In genomic region chr17:51260237-51260959, GRCh38 we compare ENCODE assay signal across 8 cellular contexts. TPM values are rescaled to one million over a fixed set of nuclear protein-coding genes. Genes with fewer than 3 reads are reported as not detected.
A peak's percentile ranks its signal among the peaks of the same experiment; 100 is the strongest.
DNase-seq lines count a peak whose midpoint lies in the region; ATAC-seq, FAIRE-seq and TF ChIP-seq lines count a peak whose summit lies in the region.

Gene UTP18, plus strand, starts transcription at chr17:51260546. Its CDS starts 39 bp downstream, at chr17:51260585.

- FAIRE-seq in small intestine (lab: Jason Lieb, UNC) = no peak

- peaks cover 91% of the 10 kb centered on the region for H3K79me2 ChIP-seq in mammary epithelial cell (ENCODE audit: insufficient read depth, low read length)

- dilution Hi-C loops in mammary epithelial cell (cut with HindIII; ENCODE audit: low sequenced_read_pairs) = no loop called here

- H3K4me3 ChIP-seq in WERI-Rb-1 (ENCODE audit: low read depth, low read length) = peak within 1 kb of the TSS; percentile 93
- H3K4me3 ChIP-seq in mammary epithelial cell (replicated peaks in 1 of 3; ENCODE audit: insufficient read depth in 1 of 3, low read depth in 2 of 3, low read length in 3 of 3) = peak within 1 kb of the TSS; percentile 71 to 91 (median 78)
- peak within 1 kb of the TSS; percentile 79 to 93 for H3K4me3 ChIP-seq in small intestine (ENCODE audit: low read depth in 1 of 2, low read length in 2 of 2)

- peak within 1 kb of the TSS; percentile 88 for H2AFZ ChIP-seq in mammary epithelial cell (ENCODE audit: low read depth, low read length)

- H3K27me3 ChIP-seq in WERI-Rb-1 (ENCODE audit: insufficient read depth, low read depth, severe bottlenecking) = no peaks in the 10 kb centered on the region
- H3K27me3 ChIP-seq in mammary epithelial cell (ENCODE audit: insufficient read depth, low read length) = no peaks in the 10 kb centered on the region
- no peaks in the 10 kb centered on the region for H3K27me3 ChIP-seq in small intestine (ENCODE audit: control insufficient read depth in 2 of 2, insufficient read depth in 2 of 2, low read length in 2 of 2)

- H4K20me1 ChIP-seq in mammary epithelial cell (ENCODE audit: insufficient read depth, low read length) = no peaks in the 10 kb centered on the region

- DNase-seq in AG08395 (ENCODE audit: low spot score) = peak; percentile 99
- DNase-seq in NCI-H2227 (lab: John Stamatoyannopoulos, UW; ENCODE audit: unreplicated experiment) = peak; percentile 98
- peak; percentile 99 for DNase-seq in WERI-Rb-1
- peak; percentile 96 for DNase-seq in mammary epithelial cell
- peak; percentile 96 for DNase-seq in iPS-NIHi11 (ENCODE audit: low spot score)
- peak; percentile 98 for DNase-seq in small intestine

- H3K27ac ChIP-seq in WERI-Rb-1 = peak within 1 kb of the TSS; percentile 98
- peak within 1 kb of the TSS; percentile 91 for H3K27ac ChIP-seq in mammary epithelial cell (ENCODE audit: insufficient read depth, low read depth, low read length)
- peak within 1 kb of the TSS; percentile 93 to 97 for H3K27ac ChIP-seq in small intestine (ENCODE audit: low read depth in 1 of 2, low read length in 1 of 2)

- peaks cover 68% of the 10 kb centered on the region for H3K36me3 ChIP-seq in WERI-Rb-1
- H3K36me3 ChIP-seq in mammary epithelial cell (ENCODE audit: insufficient read depth, low read length) = peaks cover 5% of the 10 kb centered on the region
- no peaks in the 10 kb centered on the region for H3K36me3 ChIP-seq in small intestine (ENCODE audit: control insufficient read depth in 2 of 2, insufficient read depth in 2 of 2, low read length in 2 of 2)

- H3K9ac ChIP-seq in mammary epithelial cell (ENCODE audit: insufficient read depth, low read length) = peak within 1 kb of the TSS; percentile 94

- intact Hi-C loops in mammary epithelial cell (cut with micrococcal nuclease) = loop anchor here (1.0 kb wide), 1 partner anchor 107 kb away; the partner anchor contains the start of gene NME1

- peak within 1 kb of the TSS; percentile 87 for H3K4me2 ChIP-seq in mammary epithelial cell (ENCODE audit: insufficient read depth, low read depth, low read length)

- in situ Hi-C loops in mammary epithelial cell (cut with MboI; ENCODE audit: low sequenced_read_pairs in 2 of 2) = no loop called here

- TF ChIP-seq CTCF in WERI-Rb-1 (IDR thresholded peaks at IDR 0.05; ENCODE audit: low read depth, low read length) = no peak
- no peak for TF ChIP-seq CTCF in mammary epithelial cell (conservative IDR thresholded peaks at IDR 0.05 in 1 of 2, IDR thresholded peaks at IDR 0.05 in 1 of 2; ENCODE audit: extremely low read depth in 1 of 2, insufficient read depth in 1 of 2, low read depth in 1 of 2, low read length in 2 of 2)

- BruUV-seq in mammary epithelial cell (replicated peaks; lab: Mats Ljungman, UMichigan) = TSS peak; percentile 10

- WGBS in mammary epithelial cell (ENCODE audit: low coverage, missing lambda C conversion rate) = 0% methylated on average over 7 of the region's 82 CpGs
- WGBS in small intestine, 3 donors = 0 to 1% (median 0%) methylated on average over 51 to 82 of the region's 82 CpGs

- peaks cover 37% of the 10 kb centered on the region for H3K4me1 ChIP-seq in mammary epithelial cell (ENCODE audit: insufficient read depth, low read length)
- peaks cover 8% of the 10 kb centered on the region in 2 donors for H3K4me1 ChIP-seq in small intestine (ENCODE audit: control insufficient read depth in 2 of 2, insufficient read depth in 1 of 2, low read depth in 1 of 2, low read length in 1 of 2)

- CTCF ChIA-PET in mammary epithelial cell (lab: Charles Lee; ENCODE audit: low non-redundant PET) = no interaction called here

- H3K9me3 ChIP-seq in WERI-Rb-1 (ENCODE audit: severe bottlenecking) (no peaks in the 10 kb centered on the region), mammary epithelial cell (replicated peaks; ENCODE audit: insufficient read depth, low read length) (no peaks in the 10 kb centered on the region), small intestine (ENCODE audit: control insufficient read depth, low read depth) (no peaks in the 10 kb centered on the region)

- ATAC-seq in GM18909 (IDR thresholded peaks at IDR 0.05; ENCODE audit: poor library complexity, unreplicated experiment) (peak; percentile 78), HG03159 (IDR thresholded peaks at IDR 0.05; ENCODE audit: unreplicated experiment) (peak; percentile 72)

RNA-seq across cellular contexts. Expression of gene UTP18, which starts in this region (rescaled TPM):
- total RNA-seq in mammary epithelial cell = 10 to 100 TPM; 25.0 to 37.3 TPM
- 20.6 TPM for polyA plus RNA-seq in mammary epithelial cell
- 13.4 TPM for polyA minus RNA-seq in mammary epithelial cell
- 10 to 100 TPM; 11.4 to 32.3 (median 23.5) TPM for polyA plus RNA-seq in small intestine

Comparison
In these comparisons a context has a peak if more than half of its experiments do, and no peak if none do; other contexts are left out.
1. Peak in every context shown above with its lines: DNase-seq, ATAC-seq, H3K4me3 ChIP-seq and H3K27ac ChIP-seq.